In the genomic region with DNA sequence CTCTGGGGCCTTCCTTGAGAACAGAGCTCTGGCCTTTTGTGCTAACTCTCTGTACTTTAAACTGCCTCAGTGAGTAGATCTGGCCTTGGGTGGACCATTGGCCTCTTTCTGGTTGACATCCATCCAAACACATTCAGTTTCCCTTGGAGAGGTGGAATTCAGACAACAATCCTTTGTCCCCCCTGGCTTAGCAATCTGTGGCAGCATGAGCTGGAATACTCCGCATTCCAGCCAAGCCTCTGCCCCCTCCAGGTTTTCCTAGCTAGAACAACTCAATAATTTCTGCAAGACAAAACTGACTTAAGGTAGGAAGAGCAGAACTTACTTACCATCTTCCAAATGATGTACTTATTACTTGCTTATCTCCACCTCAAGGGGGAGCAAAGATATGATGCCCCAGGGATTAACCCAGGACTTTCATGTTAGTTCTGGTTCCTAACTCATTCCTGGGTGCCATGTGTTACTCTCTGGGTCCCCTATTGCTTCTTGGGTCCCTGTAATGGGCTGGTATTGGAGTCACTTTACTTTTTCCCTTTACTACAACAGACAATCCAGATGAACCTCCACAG, we compare ENCODE assay signal across 26 cellular contexts. TPM values are rescaled to one million over a fixed set of nuclear protein-coding genes. Genes with fewer than 3 reads are reported as not detected.
A peak's percentile ranks its signal among the peaks of the same experiment; 100 is the strongest.
DNase-seq lines count a peak whose midpoint lies in the region; ATAC-seq and TF ChIP-seq lines count a peak whose summit lies in the region.
"Had no signal": no experiment of that assay in that cellular context is flagged by ENCODE, and none has a peak within 500 bp of the region (broad histone marks: within the 10 kb centered on the region; RNA-seq: fewer than 3 reads in every experiment).

No MANE protein-coding gene starts in this region.

- H3K27ac ChIP-seq in brain microvascular endothelial cell, result no peak overlapping the region
- no peak overlapping the region for H3K27ac ChIP-seq in osteoblast (ENCODE audit: low read depth, low read length)

- H3K27me3 ChIP-seq in BJ (ENCODE audit: control insufficient read depth, insufficient read depth, low read length), result peaks cover 2% of the 10 kb centered on the region
- H3K27me3 ChIP-seq in brain microvascular endothelial cell (replicated peaks), result no peaks in the 10 kb centered on the region
- H3K27me3 ChIP-seq in osteoblast (ENCODE audit: insufficient read depth, low read length), result peaks cover 6% of the 10 kb centered on the region
- H3K27me3 ChIP-seq: MG63 had no signal

- TF ChIP-seq CTCF in BJ (IDR thresholded peaks at IDR 0.05; ENCODE audit: insufficient read depth, low read depth, low read length) (peak; percentile 13; the same call in 1 of the 2 replicates), HFFc6 (IDR thresholded peaks at IDR 0.05) (peak; percentile 27; the same call in 1 of the 2 replicates), brain microvascular endothelial cell (IDR thresholded peaks at IDR 0.05; ENCODE audit: low read depth, low read length, missing control alignments) (peak; percentile 18), osteoblast (IDR thresholded peaks at IDR 0.05; ENCODE audit: extremely low read depth, low read depth, low read length) (peak; percentile 17)

- H3K36me3 Mint-ChIP-seq in HFFc6 (ENCODE audit: low read depth), result no peaks in the 10 kb centered on the region
- H3K36me3 Mint-ChIP-seq: natural killer cell, type B pancreatic cell had no signal

- in situ Hi-C loops in brain microvascular endothelial cell (cut with HindIII; ENCODE audit: low pct_ligation_motif_present, low sequenced_read_pairs), result no loop called here

- DNase-seq in BJ (ENCODE audit: low read depth) (no peak), HFFc6 (no peak), brain microvascular endothelial cell (no peak), osteoblast (ENCODE audit: insufficient read length, low spot score, missing footprints) (no peak), COLO668 (lab: John Stamatoyannopoulos, UW; ENCODE audit: unreplicated experiment) (no peak), C1 segment of cervical spinal cord (lab: John Stamatoyannopoulos, UW) (no peak)
- no peak for DNase-seq in activated CD4-positive, alpha-beta T cell treated with anti-CD3 and anti-CD28 coated beads for 4 hours
- DNase-seq: activated CD4-positive, alpha-beta T cell treated with anti-CD3 and anti-CD28 coated beads for 36 hours; activated gamma-delta T cell treated with Interleukin-2 at 50 U/mL for 16 hours; activated T-cell treated with anti-CD3 and anti-CD28 coated beads, Interleukin-2, amount 50 U/mL, for 1 hour; cerebellar nuclear complex; KG1; kidney; lower lobe of right lung; MG63; natural killer cell; NCI-H1436; NCI-H2107; NCI-H774; retina; stimulated activated CD4-positive, alpha-beta T cell treated with anti-CD3 and anti-CD28 coated beads, Interleukin-2, amount 100 ng/mL, for 24 hours; T-helper 2 cell had no signal

- no peak overlapping the region for H3K4me2 ChIP-seq in osteoblast (ENCODE audit: insufficient read depth, low read length)

- no peak overlapping the region for H3K4me3 Mint-ChIP-seq in HFFc6
- H3K4me3 Mint-ChIP-seq: activated CD4-positive, alpha-beta T cell treated with anti-CD3 and anti-CD28 coated beads for 36 hours; natural killer cell; type B pancreatic cell had no signal

- POLR2A ChIA-PET in BJ (lab: Charles Lee), result no interaction called here

- no peak overlapping the region for H2AFZ ChIP-seq in osteoblast (ENCODE audit: low read length)

- no peak for ATAC-seq in GM21447 (IDR thresholded peaks at IDR 0.05; ENCODE audit: unreplicated experiment)
- ATAC-seq: activated CD4-positive, alpha-beta T cell treated with anti-CD3 and anti-CD28 coated beads for 36 hours; HCT116; lower lobe of right lung; natural killer cell had no signal

- H3K27ac Mint-ChIP-seq in HFFc6, result no peak overlapping the region
- H3K27ac Mint-ChIP-seq: activated CD4-positive, alpha-beta T cell treated with anti-CD3 and anti-CD28 coated beads for 36 hours; natural killer cell; type B pancreatic cell had no signal

- H3K79me2 ChIP-seq in osteoblast (ENCODE audit: insufficient read depth, low read length), result no peaks in the 10 kb centered on the region

- no peaks in the 10 kb centered on the region for H3K9me3 ChIP-seq in osteoblast (ENCODE audit: low read depth, low read length)
- H3K9me3 ChIP-seq: lower lobe of right lung, MG63 had no signal

- CTCF ChIA-PET in BJ (lab: Yijun Ruan, JAX), result interaction anchor here (0.9 to 2.8 kb wide), 5 partner anchors 11 to 102 kb away, joined by 3 to 17 read pairs (median 4); no protein-coding TSS in a partner anchor

- H3K9me3 Mint-ChIP-seq in HFFc6, result no peaks in the 10 kb centered on the region
- H3K9me3 Mint-ChIP-seq: natural killer cell, type B pancreatic cell had no signal

- no peaks in the 10 kb centered on the region for H3K4me1 ChIP-seq in osteoblast (ENCODE audit: insufficient read depth, low read length)

- no peaks in the 10 kb centered on the region for H3K36me3 ChIP-seq in BJ (ENCODE audit: control insufficient read depth, insufficient read depth, low read length)
- no peaks in the 10 kb centered on the region for H3K36me3 ChIP-seq in brain microvascular endothelial cell (replicated peaks)
- no peaks in the 10 kb centered on the region for H3K36me3 ChIP-seq in osteoblast (ENCODE audit: insufficient read depth, low read length)
- H3K36me3 ChIP-seq: lower lobe of right lung, MG63 had no signal

- no peaks in the 10 kb centered on the region for H3K4me1 Mint-ChIP-seq in HFFc6 (ENCODE audit: low read depth)
- H3K4me1 Mint-ChIP-seq: activated CD4-positive, alpha-beta T cell treated with anti-CD3 and anti-CD28 coated beads for 36 hours; natural killer cell had no signal

- no peaks in the 10 kb centered on the region for H4K20me1 ChIP-seq in osteoblast (ENCODE audit: insufficient read depth, low read length)

- peaks cover 19% of the 10 kb centered on the region; the same call in 1 of the 2 replicates for H3K27me3 Mint-ChIP-seq in HFFc6 (ENCODE audit: insufficient read depth)

- no peak overlapping the region for H3K4me3 ChIP-seq in BJ (ENCODE audit: low read depth, low read length)
- H3K4me3 ChIP-seq in brain microvascular endothelial cell (ENCODE audit: low read depth, low read length), result no peak overlapping the region
- H3K4me3 ChIP-seq in osteoblast (ENCODE audit: insufficient read depth, low read length), result no peak overlapping the region
- H3K4me3 ChIP-seq: lower lobe of right lung, MG63 had no signal

RNA-seq across cellular contexts. Expression of a gene that starts 21.8 kb away (rescaled TPM):
- polyA plus RNA-seq in BJ (2011; rRNA removed), result 0.01 and 0.06 TPM in 2 replicates
- 0.15 and 0.81 TPM in 2 replicates for polyA minus RNA-seq in BJ (2011; rRNA and poly(A)+ RNA removed)
- total RNA-seq in HFFc6 (2021; fragmentation: NEBNext Ultra II Directional; extraction: Animal tissue kit (Norgen Biotek cat#: 25700)), result not detected
- 6.5 and 7.1 TPM in 2 replicates for total RNA-seq in osteoblast

RNA-seq across cellular contexts. Expression of a gene that starts 40.8 kb away (rescaled TPM):
- not detected in 2 replicates for polyA plus RNA-seq in BJ (2011; rRNA removed)
- polyA minus RNA-seq in BJ (2011; rRNA and poly(A)+ RNA removed), result 0.21 and 0.47 TPM in 2 replicates
- under 1 TPM in 2 of 6 experiments, not detected in 4; 0.20 to 0.43 TPM for total RNA-seq in HFFc6 (2021; fragmentation: NEBNext Ultra II Directional; extraction: Animal tissue kit (Norgen Biotek cat#: 25700))
- under 0.01 and 0.88 TPM in 2 replicates for total RNA-seq in osteoblast
- total RNA-seq: activated CD4-positive, alpha-beta T cell treated with anti-CD3 and anti-CD28 coated beads for 36 hours; activated CD8-positive, alpha-beta memory T cell treated with anti-CD3 and anti-CD28 coated beads for 36 hours had no signal
